In genomic region chr2:219386532-219387280, GRCh38 we compare ENCODE assay signal across 8 cellular contexts. TPM values are rescaled to one million over a fixed set of nuclear protein-coding genes. Genes with fewer than 3 reads are reported as not detected.
DNase-seq lines count a peak whose midpoint lies in the region; ATAC-seq lines count a peak whose summit lies in the region.

No MANE protein-coding gene starts in this region.

- peak; percentile 46 for DNase-seq in DMS 273 (lab: John Stamatoyannopoulos, UW; ENCODE audit: unreplicated experiment)
- no peak for DNase-seq in DMS 273 treated with DMSO at 0.1 percent for 48 hours (lab: John Stamatoyannopoulos, UW)
- DNase-seq in activated T-cell treated with anti-CD3 and anti-CD28 coated beads, Interleukin-2, amount 50 U/mL, for 72 hours: no peak
- peak; percentile 31 for DNase-seq in stimulated activated CD8-positive, alpha-beta memory T cell treated with anti-CD3 and anti-CD28 coated beads, Interleukin-4, amount 100 ng/mL, for 48 hours
- no peak for DNase-seq in GM19240 (ENCODE audit: insufficient read length, low spot score)
- DNase-seq in KBM-7: no peak

- no peaks in the 10 kb centered on the region for H3K9me3 Mint-ChIP-seq in activated T-cell treated with anti-CD3 and anti-CD28 coated beads, Interleukin-2, amount 50 U/mL, for 72 hours

- peaks cover 25% of the 10 kb centered on the region for H3K36me3 ChIP-seq in iPS-15b (ENCODE audit: control insufficient read depth, insufficient read depth, low read length)

- H3K4me1 ChIP-seq in iPS-15b (ENCODE audit: control insufficient read depth, insufficient read depth, low read length): no peaks in the 10 kb centered on the region

- in situ Hi-C loops in KBM-7 (cut with MboI; ENCODE audit: low pct_unique_long_range_greater_than_20kb, low sequenced_read_pairs): no loop called here

- H3K4me1 Mint-ChIP-seq in activated T-cell treated with anti-CD3 and anti-CD28 coated beads, Interleukin-2, amount 50 U/mL, for 72 hours (ENCODE audit: low read depth): peaks cover 22% of the 10 kb centered on the region

- H3K9me3 ChIP-seq in iPS-15b (ENCODE audit: control insufficient read depth, insufficient read depth, low read length): no peaks in the 10 kb centered on the region

- H3K4me3 ChIP-seq in iPS-15b (ENCODE audit: low read depth, low read length): peak overlapping the region; percentile 75

- H3K27ac Mint-ChIP-seq in activated T-cell treated with anti-CD3 and anti-CD28 coated beads, Interleukin-2, amount 50 U/mL, for 72 hours: peak overlapping the region; percentile 94

- ATAC-seq in activated T-cell treated with anti-CD3 and anti-CD28 coated beads, Interleukin-2, amount 50 U/mL, for 72 hours (replicated peaks in 1 of 2): no peak
- ATAC-seq in HG02870 (IDR thresholded peaks at IDR 0.05; ENCODE audit: unreplicated experiment): no peak

- H3K27me3 ChIP-seq in iPS-15b (ENCODE audit: control insufficient read depth, insufficient read depth, low read length): no peaks in the 10 kb centered on the region

- H3K27me3 Mint-ChIP-seq in activated T-cell treated with anti-CD3 and anti-CD28 coated beads, Interleukin-2, amount 50 U/mL, for 72 hours (ENCODE audit: low read depth): no peaks in the 10 kb centered on the region

- peak overlapping the region; percentile 90 to 93 for H3K4me3 Mint-ChIP-seq in activated T-cell treated with anti-CD3 and anti-CD28 coated beads, Interleukin-2, amount 50 U/mL, for 72 hours

- H3K9ac ChIP-seq in iPS-15b (ENCODE audit: low read depth, low read length): peak overlapping the region; percentile 41

- H3K36me3 Mint-ChIP-seq in activated T-cell treated with anti-CD3 and anti-CD28 coated beads, Interleukin-2, amount 50 U/mL, for 72 hours (ENCODE audit: insufficient read depth in 2 of 2): peaks cover 0 to 8% of the 10 kb centered on the region in 2 donors

RNA-seq across cellular contexts. Expression of gene DNPEP, which starts 1.0 kb away (rescaled TPM):
- total RNA-seq in activated T-cell treated with anti-CD3 and anti-CD28 coated beads, Interleukin-2, amount 50 U/mL, for 72 hours: 10 to 100 TPM; 61.5 to 71.0 TPM

RNA-seq across cellular contexts. Expression of gene DES, which starts 31.5 kb away (rescaled TPM):
- under 1 TPM in 1 of 2 donors, not detected in 1; 0.10 TPM for total RNA-seq in activated T-cell treated with anti-CD3 and anti-CD28 coated beads, Interleukin-2, amount 50 U/mL, for 72 hours

RNA-seq across cellular contexts. Expression of gene SPEG, which starts 47.9 kb away (rescaled TPM):
- 1 to 10 TPM; 4.8 to 6.9 TPM for total RNA-seq in activated T-cell treated with anti-CD3 and anti-CD28 coated beads, Interleukin-2, amount 50 U/mL, for 72 hours

RNA-seq across cellular contexts. Expression of gene RESP18, which starts 54.2 kb away (rescaled TPM):
- not detected for total RNA-seq in activated T-cell treated with anti-CD3 and anti-CD28 coated beads, Interleukin-2, amount 50 U/mL, for 72 hours

Comparison
In these comparisons a context has a peak if more than half of its experiments do, and no peak if none do; other contexts are left out.
1. DNase-seq: peak in DMS 273 (single experiment) and stimulated activated CD8-positive, alpha-beta memory T cell treated with anti-CD3 and anti-CD28 coated beads, Interleukin-4, amount 100 ng/mL, for 48 hours (single experiment); none in DMS 273 treated with DMSO at 0.1 percent for 48 hours (single experiment), activated T-cell treated with anti-CD3 and anti-CD28 coated beads, Interleukin-2, amount 50 U/mL, for 72 hours (0 of 2), GM19240 (single experiment) and KBM-7 (single experiment).